Comparison of ENCODE assay signal across 1 cellular context in genomic region chr5:91027316-91027937, GRCh38.
A peak's percentile ranks its signal among the peaks of the same experiment; 100 is the strongest.
TF ChIP-seq lines count a peak whose summit lies in the region.

No MANE protein-coding gene starts in this region.

TF ChIP-seq in HepG2, 621 proteins besides CTCF, POLR2A, EP300 and RAD21 (continued from another document and continues in another):
- TF ChIP-seq HNF4A (CRISPR knock-in tag; IDR thresholded peaks at IDR 0.05), result peak; percentile 20; the same call in 1 of the 2 replicates
- no peak for TF ChIP-seq SNAPC5 (CRISPR knock-in tag; IDR thresholded peaks at IDR 0.05; ENCODE audit: borderline replicate concordance)
- no peak for TF ChIP-seq EZH2 (conservative IDR thresholded peaks at IDR 0.05; ENCODE audit: low read depth, low read length)
- TF ChIP-seq SOX5 (CRISPR knock-in tag; IDR thresholded peaks at IDR 0.05; ENCODE audit: borderline replicate concordance), result peak; percentile 76; the same call in 1 of the 2 replicates
- TF ChIP-seq JUNB (CRISPR knock-in tag; IDR thresholded peaks at IDR 0.05; ENCODE audit: borderline replicate concordance), result no peak
- no peak for TF ChIP-seq CEBPB (IDR thresholded peaks at IDR 0.05; ENCODE audit: borderline replicate concordance, low read depth, low read length)
- no peak for TF ChIP-seq ZBTB4 (CRISPR knock-in tag; IDR thresholded peaks at IDR 0.05; ENCODE audit: borderline replicate concordance)
- no peak for TF ChIP-seq ZNF264 (CRISPR knock-in tag; IDR thresholded peaks at IDR 0.05)
- no peak for TF ChIP-seq DMTF1 (CRISPR knock-in tag; IDR thresholded peaks at IDR 0.05)
- TF ChIP-seq FOXA1 (IDR thresholded peaks at IDR 0.05), result peak; percentile 44; the same call in 1 of the 2 replicates
- peak; percentile 76 for TF ChIP-seq FOXA1 (CRISPR knock-in tag; IDR thresholded peaks at IDR 0.05)
- no peak for TF ChIP-seq ZNF839 (CRISPR knock-in tag; IDR thresholded peaks at IDR 0.05; ENCODE audit: borderline replicate concordance)
- peak; percentile 41 for TF ChIP-seq PAXIP1 (CRISPR knock-in tag; conservative IDR thresholded peaks at IDR 0.05)
- no peak for TF ChIP-seq NFKB2 (CRISPR knock-in tag; IDR thresholded peaks at IDR 0.05; ENCODE audit: borderline replicate concordance)
- no peak for TF ChIP-seq DNMT1 (CRISPR knock-in tag; IDR thresholded peaks at IDR 0.05)
- TF ChIP-seq MIXL1 (CRISPR knock-in tag; IDR thresholded peaks at IDR 0.05), result 0 out of 2 replicates have a peak, but pooled peaks have one; percentile 28
- no peak for TF ChIP-seq SP1 (IDR thresholded peaks at IDR 0.05)
- no peak for TF ChIP-seq SP1 (CRISPR knock-in tag; IDR thresholded peaks at IDR 0.05)
- TF ChIP-seq RBM39 (IDR thresholded peaks at IDR 0.05; ENCODE audit: low read depth, low read length, poor library complexity, severe bottlenecking), result no peak
- no peak for TF ChIP-seq ZNF484 (CRISPR knock-in tag; IDR thresholded peaks at IDR 0.05; ENCODE audit: borderline replicate concordance, low read depth)
- TF ChIP-seq PBX2 (CRISPR knock-in tag; IDR thresholded peaks at IDR 0.05), result no peak
- TF ChIP-seq RFXANK (CRISPR knock-in tag; IDR thresholded peaks at IDR 0.05), result no peak
- TF ChIP-seq ATF7-NPFF (CRISPR knock-in tag; IDR thresholded peaks at IDR 0.05; ENCODE audit: low read depth), result no peak
- no peak for TF ChIP-seq GABPB1 (CRISPR knock-in tag; IDR thresholded peaks at IDR 0.05)
- TF ChIP-seq CHD2 (IDR thresholded peaks at IDR 0.05; ENCODE audit: low read depth, low read length), result no peak
- no peak for TF ChIP-seq CCDC6 (CRISPR knock-in tag; IDR thresholded peaks at IDR 0.05)
- no peak for TF ChIP-seq MIER2 (CRISPR knock-in tag; IDR thresholded peaks at IDR 0.05)
- no peak for TF ChIP-seq ZNF781 (CRISPR knock-in tag; IDR thresholded peaks at IDR 0.05; ENCODE audit: borderline replicate concordance, not compliant biosample characterization)
- no peak for TF ChIP-seq ZIK1 (CRISPR knock-in tag; IDR thresholded peaks at IDR 0.05; ENCODE audit: borderline replicate concordance, low read depth)
- TF ChIP-seq ZNF7 (CRISPR knock-in tag; IDR thresholded peaks at IDR 0.05), result no peak
- TF ChIP-seq TFE3 (CRISPR knock-in tag; IDR thresholded peaks at IDR 0.05), result no peak
- TF ChIP-seq ZBTB8A (CRISPR knock-in tag; IDR thresholded peaks at IDR 0.05; ENCODE audit: borderline replicate concordance, low read depth), result no peak
- peak; percentile 42; the same call in 1 of the 2 replicates for TF ChIP-seq ELF3 (CRISPR knock-in tag; IDR thresholded peaks at IDR 0.05)
- no peak for TF ChIP-seq ZFP37 (CRISPR knock-in tag; IDR thresholded peaks at IDR 0.05; ENCODE audit: borderline replicate concordance)
- no peak for TF ChIP-seq SIX4 (CRISPR knock-in tag; IDR thresholded peaks at IDR 0.05)
- TF ChIP-seq ZNF451 (CRISPR knock-in tag; IDR thresholded peaks at IDR 0.05), result no peak
- TF ChIP-seq ZUFSP (CRISPR knock-in tag; IDR thresholded peaks at IDR 0.05; ENCODE audit: borderline replicate concordance), result no peak
- TF ChIP-seq ZNF589 (CRISPR knock-in tag; conservative IDR thresholded peaks at IDR 0.05), result no peak
- no peak for TF ChIP-seq DMAP1 (CRISPR knock-in tag; IDR thresholded peaks at IDR 0.05)
- no peak for TF ChIP-seq ZSCAN22 (CRISPR knock-in tag; IDR thresholded peaks at IDR 0.05)
- no peak for TF ChIP-seq MYC (CRISPR knock-in tag; IDR thresholded peaks at IDR 0.05; ENCODE audit: borderline replicate concordance)
- TF ChIP-seq TBX2 (CRISPR knock-in tag; IDR thresholded peaks at IDR 0.05; ENCODE audit: borderline replicate concordance), result peak; percentile 40; the same call in 1 of the 2 replicates
- peak; percentile 38; the same call in 1 of the 2 replicates for TF ChIP-seq RCOR2 (CRISPR knock-in tag; IDR thresholded peaks at IDR 0.05)
- peak; percentile 27; the same call in 1 of the 2 replicates for TF ChIP-seq FOXK1 (CRISPR knock-in tag; IDR thresholded peaks at IDR 0.05; ENCODE audit: borderline replicate concordance, low read depth)
- TF ChIP-seq PAF1 (CRISPR knock-in tag; IDR thresholded peaks at IDR 0.05), result no peak
- TF ChIP-seq MAFG (CRISPR knock-in tag; IDR thresholded peaks at IDR 0.05), result no peak
